2 cellular contexts compared by ENCODE assay signal in the genomic region with DNA sequence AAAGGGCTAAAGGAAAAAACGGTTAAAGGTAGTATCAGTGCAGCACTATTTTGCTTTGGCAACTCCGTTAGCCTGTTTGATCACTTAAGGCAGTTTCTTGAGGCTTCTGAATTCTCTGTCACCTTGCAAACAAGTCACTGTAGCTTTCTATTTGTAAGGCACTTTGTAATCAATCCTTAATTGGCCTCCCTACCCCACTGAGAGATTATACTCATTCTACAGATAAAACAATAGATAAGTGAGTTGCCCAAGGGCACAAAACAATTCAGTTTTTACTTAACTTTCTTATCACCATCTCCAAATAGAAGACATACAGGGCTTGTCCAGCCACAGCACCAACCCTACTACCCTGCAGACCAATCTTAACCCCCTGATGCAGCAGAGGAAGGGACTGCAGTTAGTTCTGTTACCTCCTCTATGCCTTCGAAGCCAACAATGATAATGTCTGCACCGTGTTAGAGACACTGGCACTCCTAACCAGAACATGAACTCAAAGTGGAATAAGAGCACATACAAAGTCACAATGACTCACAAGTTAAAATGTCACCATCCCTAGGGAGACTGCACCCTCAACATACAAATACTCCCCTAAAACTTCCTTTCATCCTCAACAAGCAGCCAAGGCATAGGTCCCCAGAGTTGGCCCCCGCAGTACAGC.
TF ChIP-seq lines count a peak whose summit lies in the region.

No MANE protein-coding gene starts in this region.

TF ChIP-seq in A549, 52 proteins besides CTCF, POLR2A, EP300 and RAD21 (continued from another document):
- TF ChIP-seq HMGXB4 (CRISPR knock-in tag; IDR thresholded peaks at IDR 0.05; ENCODE audit: borderline replicate concordance) = no peak
- no peak for TF ChIP-seq FOSB (CRISPR knock-in tag; IDR thresholded peaks at IDR 0.05)
- TF ChIP-seq, protein P1, sequence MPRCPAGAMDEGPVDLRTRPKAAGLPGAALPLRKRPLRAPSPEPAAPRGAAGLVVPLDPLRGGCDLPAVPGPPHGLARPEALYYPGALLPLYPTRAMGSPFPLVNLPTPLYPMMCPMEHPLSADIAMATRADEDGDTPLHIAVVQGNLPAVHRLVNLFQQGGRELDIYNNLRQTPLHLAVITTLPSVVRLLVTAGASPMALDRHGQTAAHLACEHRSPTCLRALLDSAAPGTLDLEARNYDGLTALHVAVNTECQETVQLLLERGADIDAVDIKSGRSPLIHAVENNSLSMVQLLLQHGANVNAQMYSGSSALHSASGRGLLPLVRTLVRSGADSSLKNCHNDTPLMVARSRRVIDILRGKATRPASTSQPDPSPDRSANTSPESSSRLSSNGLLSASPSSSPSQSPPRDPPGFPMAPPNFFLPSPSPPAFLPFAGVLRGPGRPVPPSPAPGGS (IDR thresholded peaks at IDR 0.05) = no peak
- TF ChIP-seq CBX8 (IDR thresholded peaks at IDR 0.05) = no peak
- TF ChIP-seq PHF8 (IDR thresholded peaks at IDR 0.05; ENCODE audit: borderline replicate concordance, low read depth) = no peak
- no peak for TF ChIP-seq MYC (IDR thresholded peaks at IDR 0.05; ENCODE audit: borderline replicate concordance, low read length)
- no peak for TF ChIP-seq NPAS2 (CRISPR knock-in tag; IDR thresholded peaks at IDR 0.05; ENCODE audit: borderline replicate concordance)
- TF ChIP-seq ATOH8 (CRISPR knock-in tag; IDR thresholded peaks at IDR 0.05; ENCODE audit: low read depth) = no peak
- no peak for TF ChIP-seq HEYL (CRISPR knock-in tag; IDR thresholded peaks at IDR 0.05)
- TF ChIP-seq ZSCAN20 (CRISPR knock-in tag; IDR thresholded peaks at IDR 0.05) = no peak
- no peak for TF ChIP-seq POLR2AphosphoS2 (conservative IDR thresholded peaks at IDR 0.05; ENCODE audit: low read length)
- TF ChIP-seq HOXB13 (CRISPR knock-in tag; IDR thresholded peaks at IDR 0.05; ENCODE audit: low read depth) = no peak
- TF ChIP-seq JUNB (IDR thresholded peaks at IDR 0.05) = no peak
- no peak for TF ChIP-seq EHF (CRISPR knock-in tag; IDR thresholded peaks at IDR 0.05)

TF ChIP-seq in HCT116, 20 proteins besides CTCF, POLR2A, EP300 and RAD21 (continued from another document):
- TF ChIP-seq, protein P2, sequence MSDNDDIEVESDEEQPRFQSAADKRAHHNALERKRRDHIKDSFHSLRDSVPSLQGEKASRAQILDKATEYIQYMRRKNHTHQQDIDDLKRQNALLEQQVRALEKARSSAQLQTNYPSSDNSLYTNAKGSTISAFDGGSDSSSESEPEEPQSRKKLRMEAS (IDR thresholded peaks at IDR 0.05) = no peak
- TF ChIP-seq POLR2AphosphoS5 (IDR thresholded peaks at IDR 0.05; ENCODE audit: low read depth, low read length) (no peak), YY1 (IDR thresholded peaks at IDR 0.05; ENCODE audit: extremely low read depth, insufficient replicate concordance, low read depth, low read length) (no peak), SP1 (IDR thresholded peaks at IDR 0.05; ENCODE audit: low read depth) (no peak), REST (IDR thresholded peaks at IDR 0.05; ENCODE audit: low read depth) (no peak)
- TF ChIP-seq, protein P3, sequence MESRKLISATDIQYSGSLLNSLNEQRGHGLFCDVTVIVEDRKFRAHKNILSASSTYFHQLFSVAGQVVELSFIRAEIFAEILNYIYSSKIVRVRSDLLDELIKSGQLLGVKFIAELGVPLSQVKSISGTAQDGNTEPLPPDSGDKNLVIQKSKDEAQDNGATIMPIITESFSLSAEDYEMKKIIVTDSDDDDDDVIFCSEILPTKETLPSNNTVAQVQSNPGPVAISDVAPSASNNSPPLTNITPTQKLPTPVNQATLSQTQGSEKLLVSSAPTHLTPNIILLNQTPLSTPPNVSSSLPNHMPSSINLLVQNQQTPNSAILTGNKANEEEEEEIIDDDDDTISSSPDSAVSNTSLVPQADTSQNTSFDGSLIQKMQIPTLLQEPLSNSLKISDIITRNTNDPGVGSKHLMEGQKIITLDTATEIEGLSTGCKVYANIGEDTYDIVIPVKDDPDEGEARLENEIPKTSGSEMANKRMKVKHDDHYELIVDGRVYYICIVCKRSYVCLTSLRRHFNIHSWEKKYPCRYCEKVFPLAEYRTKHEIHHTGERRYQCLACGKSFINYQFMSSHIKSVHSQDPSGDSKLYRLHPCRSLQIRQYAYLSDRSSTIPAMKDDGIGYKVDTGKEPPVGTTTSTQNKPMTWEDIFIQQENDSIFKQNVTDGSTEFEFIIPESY (IDR thresholded peaks at IDR 0.05; ENCODE audit: extremely low read depth, insufficient replicate concordance, low read length) = no peak
